In genomic region chr21:28516996-28517592, GRCh38 we compare ENCODE assay signal across 8 cellular contexts.
DNase-seq lines count a peak whose midpoint lies in the region; ATAC-seq, FAIRE-seq and TF ChIP-seq lines count a peak whose summit lies in the region.

No MANE protein-coding gene starts in this region.

- peak; percentile 31 for FAIRE-seq in endothelial cell of umbilical vein (lab: Jason Lieb, UNC)

- CTCF ChIA-PET in activated CD8-positive, alpha-beta T cell treated with anti-CD3 and anti-CD28 coated beads, Interleukin-2, amount 10 ng/mL, durations not matched to agents 7 days and 5 days (lab: Charles Lee): interaction anchor here (0.7 to 8.3 kb wide), 13 partner anchors 9 to 437 kb away, joined by 3 to 141 read pairs (median 5); no protein-coding TSS in a partner anchor
- CTCF ChIA-PET in endothelial cell of umbilical vein (lab: Charles Lee): interaction anchor here (0.6 to 7.2 kb wide), 15 partner anchors 10 to 817 kb away, joined by 3 to 75 read pairs (median 4); no protein-coding TSS in a partner anchor
- CTCF ChIA-PET in naive thymus-derived CD4-positive, alpha-beta T cell (lab: Charles Lee): interaction anchor here (0.6 to 3.9 kb wide), 7 partner anchors 11 to 423 kb away, joined by 3 to 48 read pairs (median 5); no protein-coding TSS in a partner anchor

- H3K27ac ChIP-seq in endothelial cell of umbilical vein (ENCODE audit: insufficient read depth, low read depth, low read length): no peak overlapping the region
- no peak overlapping the region for H3K27ac ChIP-seq in naive thymus-derived CD4-positive, alpha-beta T cell (ENCODE audit: low read depth, low read length)

- no peaks in the 10 kb centered on the region for H3K36me3 Mint-ChIP-seq in activated CD8-positive, alpha-beta T cell treated with anti-CD3 and anti-CD28 coated beads, Interleukin-2, amount 10 ng/mL, durations not matched to agents 7 days and 5 days (ENCODE audit: low read depth)
- H3K36me3 Mint-ChIP-seq in naive thymus-derived CD4-positive, alpha-beta T cell: no peaks in the 10 kb centered on the region

- H2AFZ ChIP-seq in endothelial cell of umbilical vein (ENCODE audit: low read depth, low read length): peak overlapping the region; percentile 35

- no peak for TF ChIP-seq POLR2A in endothelial cell of umbilical vein (IDR thresholded peaks at IDR 0.05; ENCODE audit: low read depth, low read length)

- H3K36me3 ChIP-seq in BE2C (no peaks in the 10 kb centered on the region), endothelial cell of umbilical vein (ENCODE audit: control insufficient read depth in 2 of 2, extremely low read depth in 1 of 2, insufficient read depth in 2 of 2, low read length in 2 of 2) (no peaks in the 10 kb centered on the region)
- no peaks in the 10 kb centered on the region for H3K36me3 ChIP-seq in naive thymus-derived CD4-positive, alpha-beta T cell (ENCODE audit: control insufficient read depth in 2 of 3, insufficient read depth in 3 of 3, low read length in 3 of 3)

- dilution Hi-C loops in endothelial cell of umbilical vein (cut with MboI; ENCODE audit: extremely low pct_ligation_motif_present, low sequenced_read_pairs): no loop called here

- peak; percentile 94 for TF ChIP-seq CTCF in BE2C (IDR thresholded peaks at IDR 0.05; ENCODE audit: low read depth, low read length)
- peak; percentile 57 to 63 for TF ChIP-seq CTCF in endothelial cell of umbilical vein (IDR thresholded peaks at IDR 0.05; ENCODE audit: extremely low read depth in 1 of 2, insufficient read depth in 1 of 2, low read depth in 1 of 2, low read length in 2 of 2)

- ATAC-seq in GM19025 (IDR thresholded peaks at IDR 0.05; ENCODE audit: low read depth, unreplicated experiment) (peak; percentile 100), HG03103 (IDR thresholded peaks at IDR 0.05; ENCODE audit: low read depth, unreplicated experiment) (peak; percentile 98)
- peak; percentile 96 for ATAC-seq in activated CD8-positive, alpha-beta T cell treated with anti-CD3 and anti-CD28 coated beads, Interleukin-2, amount 10 ng/mL, durations not matched to agents 7 days and 5 days
- ATAC-seq in naive thymus-derived CD4-positive, alpha-beta T cell: peak; percentile 90

- H3K4me3 Mint-ChIP-seq in activated CD8-positive, alpha-beta T cell treated with anti-CD3 and anti-CD28 coated beads, Interleukin-2, amount 10 ng/mL, durations not matched to agents 7 days and 5 days: no peak overlapping the region
- H3K4me3 Mint-ChIP-seq in naive thymus-derived CD4-positive, alpha-beta T cell: no peak overlapping the region

- H3K79me2 ChIP-seq in endothelial cell of umbilical vein (ENCODE audit: control insufficient read depth, insufficient read depth, low read length): no peaks in the 10 kb centered on the region

- no peak overlapping the region for H3K27ac Mint-ChIP-seq in activated CD8-positive, alpha-beta T cell treated with anti-CD3 and anti-CD28 coated beads, Interleukin-2, amount 10 ng/mL, durations not matched to agents 7 days and 5 days
- no peak overlapping the region for H3K27ac Mint-ChIP-seq in naive thymus-derived CD4-positive, alpha-beta T cell

- H4K20me1 ChIP-seq in endothelial cell of umbilical vein (replicated peaks; ENCODE audit: control insufficient read depth, extremely low read depth, insufficient read depth, low read length): no peaks in the 10 kb centered on the region

- BruUV-seq in endothelial cell of umbilical vein (replicated peaks; lab: Mats Ljungman, UMichigan): no TSS peak

- H3K9me3 Mint-ChIP-seq in activated CD8-positive, alpha-beta T cell treated with anti-CD3 and anti-CD28 coated beads, Interleukin-2, amount 10 ng/mL, durations not matched to agents 7 days and 5 days (ENCODE audit: insufficient read depth): no peaks in the 10 kb centered on the region
- no peaks in the 10 kb centered on the region for H3K9me3 Mint-ChIP-seq in naive thymus-derived CD4-positive, alpha-beta T cell

- POLR2A ChIA-PET in activated CD8-positive, alpha-beta T cell treated with anti-CD3 and anti-CD28 coated beads, Interleukin-2, amount 10 ng/mL, durations not matched to agents 7 days and 5 days (lab: Charles Lee): no interaction called here
- POLR2A ChIA-PET in endothelial cell of umbilical vein (lab: Charles Lee): no interaction called here
- POLR2A ChIA-PET in naive thymus-derived CD4-positive, alpha-beta T cell (lab: Charles Lee): interaction anchor here (0.6 to 0.7 kb wide), 2 partner anchors 228 to 511 kb away, joined by 3 read pairs; no protein-coding TSS in a partner anchor

- DNase-seq in BE2C: peak; percentile 86
- DNase-seq in NCI-H526 (lab: John Stamatoyannopoulos, UW): peak; percentile 9 to 74
- DNase-seq in activated CD8-positive, alpha-beta T cell treated with anti-CD3 and anti-CD28 coated beads, Interleukin-2, amount 10 ng/mL, durations not matched to agents 7 days and 5 days: peak; percentile 74
- DNase-seq in endothelial cell of umbilical vein (ENCODE audit: low read depth, low spot score): peak; percentile 32
- peak; percentile 24 to 61 (median 51) for DNase-seq in naive thymus-derived CD4-positive, alpha-beta T cell
- peak; percentile 44 for DNase-seq in stimulated activated naive CD4-positive, alpha-beta T cell treated with Interleukin-2 at 50 U/mL for 16 hours (lab: John Stamatoyannopoulos, UW)

- H3K4me3 ChIP-seq in BE2C (ENCODE audit: low read depth, low read length) (peak overlapping the region; percentile 9; the same call in 1 of the 2 replicates), endothelial cell of umbilical vein (replicated peaks in 1 of 3; ENCODE audit: insufficient read depth in 1 of 3, low read depth in 1 of 3, low read length in 3 of 3) (no peak overlapping the region)
- H3K4me3 ChIP-seq in naive thymus-derived CD4-positive, alpha-beta T cell (ENCODE audit: low read length): no peak overlapping the region

- intact Hi-C loops in endothelial cell of umbilical vein (cut with micrococcal nuclease): loop anchor here (1.0 to 10.0 kb wide), 3 partner anchors 228 to 812 kb away; no protein-coding TSS in a partner anchor
- intact Hi-C loops in naive thymus-derived CD4-positive, alpha-beta T cell (cut with micrococcal nuclease): loop anchor here (1.0 to 5.0 kb wide), 3 partner anchors 90 to 423 kb away; no protein-coding TSS in a partner anchor

- peaks cover 5% of the 10 kb centered on the region for H3K27me3 Mint-ChIP-seq in activated CD8-positive, alpha-beta T cell treated with anti-CD3 and anti-CD28 coated beads, Interleukin-2, amount 10 ng/mL, durations not matched to agents 7 days and 5 days (ENCODE audit: low read depth)
- peaks cover 0 to 11% (median 0%) of the 10 kb centered on the region in 5 donors for H3K27me3 Mint-ChIP-seq in naive thymus-derived CD4-positive, alpha-beta T cell

- H3K9me1 ChIP-seq in endothelial cell of umbilical vein (replicated peaks; ENCODE audit: control insufficient read depth, extremely low read depth, insufficient read depth, low read length): no peaks in the 10 kb centered on the region

- no peak overlapping the region for H3K9ac ChIP-seq in endothelial cell of umbilical vein (replicated peaks; ENCODE audit: extremely low read depth, insufficient read depth, low read length)

- H3K9me3 ChIP-seq in BE2C: no peaks in the 10 kb centered on the region
- no peaks in the 10 kb centered on the region for H3K9me3 ChIP-seq in endothelial cell of umbilical vein (replicated peaks; ENCODE audit: control insufficient read depth, insufficient read depth, low read length)
- H3K9me3 ChIP-seq in naive thymus-derived CD4-positive, alpha-beta T cell (ENCODE audit: control insufficient read depth in 2 of 3, low read length in 3 of 3): no peaks in the 10 kb centered on the region

- H3K4me2 ChIP-seq in endothelial cell of umbilical vein (ENCODE audit: insufficient read depth, low read length): no peak overlapping the region

- no peaks in the 10 kb centered on the region for H3K27me3 ChIP-seq in BE2C
- no peaks in the 10 kb centered on the region for H3K27me3 ChIP-seq in endothelial cell of umbilical vein (ENCODE audit: control insufficient read depth in 2 of 2, insufficient read depth in 2 of 2, low read length in 2 of 2)
- H3K27me3 ChIP-seq in naive thymus-derived CD4-positive, alpha-beta T cell (ENCODE audit: control insufficient read depth in 2 of 2, insufficient read depth in 2 of 2, low read length in 2 of 2): no peaks in the 10 kb centered on the region

- H3K4me1 Mint-ChIP-seq in activated CD8-positive, alpha-beta T cell treated with anti-CD3 and anti-CD28 coated beads, Interleukin-2, amount 10 ng/mL, durations not matched to agents 7 days and 5 days (ENCODE audit: low read depth): no peaks in the 10 kb centered on the region
- H3K4me1 Mint-ChIP-seq in naive thymus-derived CD4-positive, alpha-beta T cell: peaks cover 0 to 2% (median 0%) of the 10 kb centered on the region in 7 donors

- peaks cover 34% of the 10 kb centered on the region for H3K4me1 ChIP-seq in BE2C
- H3K4me1 ChIP-seq in endothelial cell of umbilical vein (ENCODE audit: control insufficient read depth, extremely low read depth, insufficient read depth, low read length): peaks cover 28% of the 10 kb centered on the region
- no peaks in the 10 kb centered on the region for H3K4me1 ChIP-seq in naive thymus-derived CD4-positive, alpha-beta T cell (ENCODE audit: control insufficient read depth in 2 of 2, insufficient read depth in 2 of 2, low read length in 2 of 2)

TF ChIP-seq in endothelial cell of umbilical vein, 7 proteins besides CTCF, POLR2A, EP300 and RAD21:
- TF ChIP-seq EZH2 (IDR thresholded peaks at IDR 0.05; ENCODE audit: borderline replicate concordance, low read depth, low read length, severe bottlenecking) (no peak), JUN (IDR thresholded peaks at IDR 0.05; ENCODE audit: borderline replicate concordance, insufficient read depth, insufficient read length, low read depth) (no peak), MYC (IDR thresholded peaks at IDR 0.05; ENCODE audit: low read depth, low read length) (no peak), GATA2 (IDR thresholded peaks at IDR 0.05; ENCODE audit: insufficient read depth, insufficient read length, low read depth, low read length) (no peak), POLR2AphosphoS5 (IDR thresholded peaks at IDR 0.05; ENCODE audit: insufficient read depth, low read depth, low read length) (no peak), MAX (IDR thresholded peaks at IDR 0.05; ENCODE audit: insufficient read depth, insufficient read length) (no peak), FOS (IDR thresholded peaks at IDR 0.05; ENCODE audit: borderline replicate concordance, insufficient read depth, low read length) (no peak)

Comparison
In these comparisons a context has a peak if more than half of its experiments do, and no peak if none do; other contexts are left out.
1. DNase-seq: peak in every context shown above with its lines; median percentile 86 in BE2C; 74 in activated CD8-positive, alpha-beta T cell treated with anti-CD3 and anti-CD28 coated beads, Interleukin-2, amount 10 ng/mL, durations not matched to agents 7 days and 5 days; 51 in naive thymus-derived CD4-positive, alpha-beta T cell; 44 in stimulated activated naive CD4-positive, alpha-beta T cell treated with Interleukin-2 at 50 U/mL for 16 hours; 42 in NCI-H526; 32 in endothelial cell of umbilical vein.